16 cellular contexts compared by ENCODE assay signal in genomic region chr12:111586986-111587385, GRCh38. TPM values are rescaled to one million over a fixed set of nuclear protein-coding genes. Genes with fewer than 3 reads are reported as not detected.
DNase-seq lines count a peak whose midpoint lies in the region; ATAC-seq and TF ChIP-seq lines count a peak whose summit lies in the region.
"Had no signal": no experiment of that assay in that cellular context is flagged by ENCODE, and none has a peak within 500 bp of the region (broad histone marks: within the 10 kb centered on the region; RNA-seq: fewer than 3 reads in every experiment).

No MANE protein-coding gene starts in this region.

- no peaks in the 10 kb centered on the region for H3K36me3 Mint-ChIP-seq in WTC11
- H3K36me3 Mint-ChIP-seq in activated T-cell treated with anti-CD3 and anti-CD28 coated beads, Interleukin-2, amount 50 U/mL, for 24 hours (ENCODE audit: low read depth): peaks cover 10% of the 10 kb centered on the region

- 26% methylated on average over 4 of the region's 4 CpGs for WGBS in liver

- no peak overlapping the region for H2AFZ ChIP-seq in fibroblast of lung (ENCODE audit: low read length)
- H2AFZ ChIP-seq: GM23338 had no signal

- H3K4me1 Mint-ChIP-seq in WTC11: no peaks in the 10 kb centered on the region
- H3K4me1 Mint-ChIP-seq in activated T-cell treated with anti-CD3 and anti-CD28 coated beads, Interleukin-2, amount 50 U/mL, for 24 hours (ENCODE audit: low read depth): peaks cover 15% of the 10 kb centered on the region
- H3K4me1 Mint-ChIP-seq: GM23338 had no signal

- H3K36me3 ChIP-seq in fibroblast of lung (ENCODE audit: control insufficient read depth, insufficient read depth, low read length) (no peaks in the 10 kb centered on the region), liver (ENCODE audit: control insufficient read depth in 4 of 4, insufficient read depth in 3 of 4, low read depth in 1 of 4, low read length in 3 of 4) (no peaks in the 10 kb centered on the region)

- ATAC-seq in WTC11 (no peak), GM19023 (IDR thresholded peaks at IDR 0.05; ENCODE audit: unreplicated experiment) (no peak), HG02623 (IDR thresholded peaks at IDR 0.05; ENCODE audit: unreplicated experiment) (no peak)
- ATAC-seq: A549; CD8-positive, alpha-beta T cell; GM23338 had no signal

- POLR2A ChIA-PET in WTC11 (lab: Charles Lee): no interaction called here

- H3K27me3 ChIP-seq in fibroblast of lung (ENCODE audit: control insufficient read depth, insufficient read depth, low read length) (no peaks in the 10 kb centered on the region), liver (ENCODE audit: control insufficient read depth in 4 of 4, insufficient read depth in 4 of 4, low read length in 3 of 4) (no peaks in the 10 kb centered on the region)
- H3K27me3 ChIP-seq: BE2C had no signal

- H3K4me3 Mint-ChIP-seq in WTC11: no peak overlapping the region
- no peak overlapping the region for H3K4me3 Mint-ChIP-seq in activated T-cell treated with anti-CD3 and anti-CD28 coated beads, Interleukin-2, amount 50 U/mL, for 24 hours
- H3K4me3 Mint-ChIP-seq: CD8-positive, alpha-beta T cell; GM23338 had no signal

- H3K4me3 ChIP-seq in fibroblast of lung (replicated peaks in 1 of 4; ENCODE audit: control extremely low read depth in 1 of 4, insufficient read depth in 1 of 4, low read depth in 3 of 4, low read length in 4 of 4): no peak overlapping the region
- H3K4me3 ChIP-seq in liver (ENCODE audit: low read depth in 1 of 3, low read length in 3 of 3): no peak overlapping the region
- H3K4me3 ChIP-seq: A549, GM23338 had no signal

- H3K9ac ChIP-seq in fibroblast of lung (ENCODE audit: insufficient read depth, low read length) (no peak overlapping the region), liver (ENCODE audit: low read depth in 1 of 2, low read length in 2 of 2) (peak overlapping the region; percentile 4 to 38)

- peak in 1 of 2 donors; percentile 17 for TF ChIP-seq RAD21 in liver (IDR thresholded peaks at IDR 0.05)

- TF ChIP-seq CTCF in WTC11 (IDR thresholded peaks at IDR 0.05): no peak
- no peak for TF ChIP-seq CTCF in fibroblast of lung (conservative IDR thresholded peaks at IDR 0.05 in 1 of 2, IDR thresholded peaks at IDR 0.05 in 1 of 2; ENCODE audit: low read depth in 1 of 2, low read length in 2 of 2)
- no peak for TF ChIP-seq CTCF in liver (IDR thresholded peaks at IDR 0.05; ENCODE audit: low read depth, low read length, missing input control)

- H3K9me3 ChIP-seq in fibroblast of lung (ENCODE audit: control insufficient read depth, insufficient read depth, low read depth, low read length) (no peaks in the 10 kb centered on the region), liver (ENCODE audit: control insufficient read depth in 4 of 4, low read length in 3 of 4) (no peaks in the 10 kb centered on the region)
- H3K9me3 ChIP-seq: A549, BE2C, Caco-2 had no signal

- no peaks in the 10 kb centered on the region for H3K9me3 Mint-ChIP-seq in WTC11
- no peaks in the 10 kb centered on the region for H3K9me3 Mint-ChIP-seq in activated T-cell treated with anti-CD3 and anti-CD28 coated beads, Interleukin-2, amount 50 U/mL, for 24 hours
- H3K9me3 Mint-ChIP-seq: CD8-positive, alpha-beta T cell; GM23338 had no signal

- no peak overlapping the region for H3K4me2 ChIP-seq in fibroblast of lung (ENCODE audit: extremely low read depth, insufficient read depth, low read length)
- H3K4me2 ChIP-seq: A549, GM23338 had no signal

- H3K4me1 ChIP-seq in fibroblast of lung (ENCODE audit: control insufficient read depth, extremely low read depth, insufficient read depth, low read length) (no peaks in the 10 kb centered on the region), liver (ENCODE audit: control insufficient read depth in 4 of 4, insufficient read depth in 4 of 4, low read length in 3 of 4) (peaks cover 3 to 34% (median 20%) of the 10 kb centered on the region in 4 donors)
- H3K4me1 ChIP-seq: BE2C, Caco-2 had no signal

- 0 out of 2 replicates have a peak overlapping the region, but pooled peaks have one; percentile 66 for H3K27ac Mint-ChIP-seq in WTC11
- H3K27ac Mint-ChIP-seq in activated T-cell treated with anti-CD3 and anti-CD28 coated beads, Interleukin-2, amount 50 U/mL, for 24 hours: no peak overlapping the region
- H3K27ac Mint-ChIP-seq: CD8-positive, alpha-beta T cell; GM23338 had no signal

- no peak for DNase-seq in WTC11 (ENCODE audit: low spot score)
- DNase-seq in fibroblast of lung (ENCODE audit: low read depth in 2 of 2): no peak
- DNase-seq in NCI-H82 treated with DMSO at 0.1 percent for 48 hours (lab: John Stamatoyannopoulos, UW; ENCODE audit: unreplicated experiment): no peak
- DNase-seq in activated T-cell treated with anti-CD3 and anti-CD28 coated beads, Interleukin-2, amount 50 U/mL, for 24 hours: no peak
- DNase-seq: BE2C; Caco-2; CD8-positive, alpha-beta T cell; DND-41; GDM1; H7 had no signal

- H3K27ac ChIP-seq in fibroblast of lung (ENCODE audit: insufficient read depth, low read length) (peak overlapping the region; percentile 20), liver (ENCODE audit: low read depth in 1 of 2, low read length in 2 of 2) (peak overlapping the region; percentile 40 to 77)
- H3K27ac ChIP-seq: A549, C4-2B had no signal

- H4K20me1 ChIP-seq in fibroblast of lung (ENCODE audit: control insufficient read depth, extremely low read depth, insufficient read depth, low read length): no peaks in the 10 kb centered on the region

- CTCF ChIA-PET in WTC11 (lab: Charles Lee): interaction anchor here (0.7 to 1.7 kb wide), 2 partner anchors 82 to 1155 kb away, joined by 3 read pairs; no protein-coding TSS in a partner anchor

- H3K79me2 ChIP-seq in fibroblast of lung (ENCODE audit: control insufficient read depth, insufficient read depth, low read length): peaks cover 93% of the 10 kb centered on the region

- H3K27me3 Mint-ChIP-seq in WTC11 (ENCODE audit: low read depth): no peaks in the 10 kb centered on the region
- no peaks in the 10 kb centered on the region for H3K27me3 Mint-ChIP-seq in activated T-cell treated with anti-CD3 and anti-CD28 coated beads, Interleukin-2, amount 50 U/mL, for 24 hours

TF ChIP-seq in WTC11, 78 proteins besides CTCF, POLR2A, EP300 and RAD21:
- TF ChIP-seq GABPB1 (CRISPR knock-in tag; IDR thresholded peaks at IDR 0.05): no peak

TF ChIP-seq in liver, 16 proteins besides CTCF, POLR2A, EP300 and RAD21:
- TF ChIP-seq GABPA (IDR thresholded peaks at IDR 0.05 in 1 of 2, conservative IDR thresholded peaks at IDR 0.05 in 1 of 2): peak in 1 of 2 donors; percentile 10
- no peak for TF ChIP-seq TAF1 (conservative IDR thresholded peaks at IDR 0.05)
- TF ChIP-seq RXRA (IDR thresholded peaks at IDR 0.05): peak; percentile 15 to 24
- no peak for TF ChIP-seq ZBTB33 (IDR thresholded peaks at IDR 0.05)
- no peak for TF ChIP-seq SP1 (IDR thresholded peaks at IDR 0.05)
- no peak for TF ChIP-seq MAX (IDR thresholded peaks at IDR 0.05)
- peak; percentile 71 to 77 for TF ChIP-seq HNF4A (conservative IDR thresholded peaks at IDR 0.05)
- TF ChIP-seq JUND (IDR thresholded peaks at IDR 0.05): no peak

RNA-seq across cellular contexts. Expression of gene ATXN2, which starts 12.1 kb away (rescaled TPM):
- total RNA-seq in WTC11 (2021) (56.2 to 57.5 TPM (median 56.3 TPM) in 3 replicates), fibroblast of lung (21.1 and 31.2 TPM in 2 replicates), liver (10 to 100 TPM; 11.5 to 33.1 TPM)
- polyA plus RNA-seq in fibroblast of lung (25.9 and 33.6 TPM in 2 replicates), liver (10 to 100 TPM; 14.7 to 29.4 TPM)
- 44.8 and 46.4 TPM in 2 replicates for polyA plus RNA-seq in fibroblast of lung (2012)
- polyA minus RNA-seq in fibroblast of lung (ENCODE audit: low replicate concordance): 66.4 and 149 TPM in 2 replicates
